In the genomic region with DNA sequence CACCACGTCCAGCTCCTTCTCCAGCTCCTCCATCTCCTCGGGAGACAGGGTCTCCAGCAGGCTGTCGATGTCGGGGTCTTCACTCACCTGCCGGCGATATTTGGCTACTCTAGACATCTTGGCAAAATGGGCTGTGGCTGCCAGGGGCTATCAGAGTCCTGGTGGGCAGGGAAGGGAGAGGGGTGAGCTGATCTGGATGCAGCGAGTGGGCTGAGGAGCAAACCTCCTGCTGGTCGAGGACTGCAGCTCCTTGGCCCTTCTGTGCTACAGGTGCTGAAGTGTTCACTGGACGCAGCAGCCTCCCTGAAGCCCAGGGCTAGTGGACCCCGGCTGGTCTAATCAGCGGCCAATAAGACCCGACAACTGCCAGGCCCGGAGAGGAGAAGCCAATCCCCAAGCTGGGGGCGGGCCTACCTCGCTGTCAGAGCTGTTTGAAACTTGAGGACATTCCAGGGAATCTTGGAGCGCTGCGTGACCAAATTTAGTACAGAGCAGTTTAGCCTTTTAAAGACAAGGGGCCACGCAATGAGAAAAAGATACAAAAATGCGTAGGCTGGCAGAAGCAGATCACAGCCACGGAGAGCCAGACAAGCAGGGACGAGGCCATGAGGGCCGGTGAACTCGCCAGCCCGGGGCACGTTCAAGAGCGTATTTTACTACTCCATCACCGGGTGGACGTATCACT, we compare ENCODE assay signal across 8 cellular contexts. TPM values are rescaled to one million over a fixed set of nuclear protein-coding genes. Genes with fewer than 3 reads are reported as not detected.
DNase-seq lines count a peak whose midpoint lies in the region; ATAC-seq and TF ChIP-seq lines count a peak whose summit lies in the region.

A gene (minus strand): TSS at position 325 of the 685 bp plus-strand sequence. CDS start 208 bp downstream, at position 117.

- peaks cover 23% of the 10 kb centered on the region for H4K20me1 ChIP-seq in IMR-90 (ENCODE audit: insufficient read depth, low read length)

- no peaks in the 10 kb centered on the region for H3K9me3 Mint-ChIP-seq in activated naive CD8-positive, alpha-beta T cell treated with anti-CD3 and anti-CD28 coated beads, Interleukin-2, amount 10 ng/mL, durations not matched to agents 7 days and 5 days
- H3K9me3 Mint-ChIP-seq in glutamatergic neuron (ENCODE audit: unreplicated experiment): peaks cover 10% of the 10 kb centered on the region
- H3K9me3 Mint-ChIP-seq in nephron progenitor cell: no peaks in the 10 kb centered on the region

- H3K9me1 ChIP-seq in IMR-90 (ENCODE audit: insufficient read depth, low read length): peaks cover 22% of the 10 kb centered on the region

- dilution Hi-C loops in IMR-90 (cut with HindIII; ENCODE audit: low sequenced_read_pairs, unreplicated experiment): no loop called here

- H2BK5ac ChIP-seq in IMR-90 (ENCODE audit: low read depth, low read length, poor library complexity, severe bottlenecking): peak within 1 kb of the TSS; percentile 92

- no peak within 1 kb of the TSS for H3K27ac Mint-ChIP-seq in activated naive CD8-positive, alpha-beta T cell treated with anti-CD3 and anti-CD28 coated beads, Interleukin-2, amount 10 ng/mL, durations not matched to agents 7 days and 5 days
- H3K27ac Mint-ChIP-seq in glutamatergic neuron (ENCODE audit: unreplicated experiment) (no peak within 1 kb of the TSS), nephron progenitor cell (peak within 1 kb of the TSS; percentile 79)

- TF ChIP-seq RAD21 in IMR-90 (IDR thresholded peaks at IDR 0.05; ENCODE audit: low read length): no peak

- H3K14ac ChIP-seq in IMR-90 (replicated peaks; ENCODE audit: low read depth, low read length): peak within 1 kb of the TSS; percentile 97

- H3K79me1 ChIP-seq in IMR-90 (ENCODE audit: low read depth in 1 of 2, low read length in 2 of 2): peaks cover 17 to 59% of the 10 kb centered on the region in 2 experiments

- WGBS in IMR-90 (ENCODE audit: extremely low coverage in 2 of 2, insufficient read length in 1 of 2), 2 experiments: 2% methylated on average over 9 of the region's 28 CpGs; no CpG with 5 or more reads in 1 of the 2 experiments

- peak within 1 kb of the TSS; percentile 83 for H3K4me2 ChIP-seq in IMR-90 (ENCODE audit: low read depth, low read length)

- peak; percentile 86 for DNase-seq in BJ (ENCODE audit: low read depth)
- DNase-seq in IMR-90: peak; percentile 98
- DNase-seq in activated naive CD8-positive, alpha-beta T cell treated with anti-CD3 and anti-CD28 coated beads, Interleukin-2, amount 10 ng/mL, durations not matched to agents 7 days and 5 days: no peak
- DNase-seq in glutamatergic neuron: peak; percentile 78
- peak; percentile 91 for DNase-seq in nephron progenitor cell
- DNase-seq in DMS153 (lab: John Stamatoyannopoulos, UW): no peak

- H3K36me3 ChIP-seq in BJ (ENCODE audit: control insufficient read depth, insufficient read depth, low read length) (no peaks in the 10 kb centered on the region), IMR-90 (ENCODE audit: control insufficient read depth, insufficient read depth, low read length) (peaks cover 3% of the 10 kb centered on the region; the same call in 1 of the 2 replicates)

- H3K4me1 ChIP-seq in IMR-90 (ENCODE audit: control insufficient read depth, insufficient read depth, low read length): peaks cover 26% of the 10 kb centered on the region

- H3K4me3 Mint-ChIP-seq in activated naive CD8-positive, alpha-beta T cell treated with anti-CD3 and anti-CD28 coated beads, Interleukin-2, amount 10 ng/mL, durations not matched to agents 7 days and 5 days: no peak within 1 kb of the TSS
- peak within 1 kb of the TSS; percentile 87 for H3K4me3 Mint-ChIP-seq in glutamatergic neuron (ENCODE audit: unreplicated experiment)
- peak within 1 kb of the TSS; percentile 88 for H3K4me3 Mint-ChIP-seq in nephron progenitor cell

- peaks cover 57% of the 10 kb centered on the region for H3K27me3 Mint-ChIP-seq in activated naive CD8-positive, alpha-beta T cell treated with anti-CD3 and anti-CD28 coated beads, Interleukin-2, amount 10 ng/mL, durations not matched to agents 7 days and 5 days
- H3K27me3 Mint-ChIP-seq in glutamatergic neuron (ENCODE audit: unreplicated experiment) (peaks cover 9% of the 10 kb centered on the region), nephron progenitor cell (ENCODE audit: low read depth, poor library complexity) (peaks cover 21% of the 10 kb centered on the region)

- TF ChIP-seq POLR2A in IMR-90 (IDR thresholded peaks at IDR 0.05; ENCODE audit: low read depth, low read length): peak; percentile 88

- no peaks in the 10 kb centered on the region for H3K9me3 ChIP-seq in IMR-90 (ENCODE audit: control insufficient read depth, insufficient read depth, low read length)

- POLR2A ChIA-PET in BJ (lab: Charles Lee): interaction anchor here (1.0 to 2.8 kb wide), 3 partner anchors 43 to 162 kb away, joined by 3 to 18 read pairs (median 3); no protein-coding TSS in a partner anchor
- POLR2A ChIA-PET in IMR-90 (lab: Charles Lee; ENCODE audit: unreplicated experiment): interaction anchor here (0.7 to 2.9 kb wide), 5 partner anchors 8 to 50 kb away, joined by 4 to 24 read pairs (median 5); no protein-coding TSS in a partner anchor
- POLR2A ChIA-PET in activated naive CD8-positive, alpha-beta T cell treated with anti-CD3 and anti-CD28 coated beads, Interleukin-2, amount 10 ng/mL, durations not matched to agents 7 days and 5 days (lab: Charles Lee): interaction anchor here (2.7 kb wide), 1 partner anchor 9 kb away, joined by 11 read pairs; a partner anchor contains a TSS

- peak within 1 kb of the TSS; percentile 91 for H3K27ac ChIP-seq in IMR-90 (ENCODE audit: insufficient read depth, low read length)

- peak within 1 kb of the TSS; percentile 97 for H2AK9ac ChIP-seq in IMR-90 (replicated peaks; ENCODE audit: low read depth, low read length, poor library complexity)

- H3K4me3 ChIP-seq in BJ (ENCODE audit: low read depth, low read length) (peak within 1 kb of the TSS; percentile 49), IMR-90 (ENCODE audit: insufficient read depth, low read depth, low read length) (peak within 1 kb of the TSS; percentile 72)

- CTCF ChIA-PET in BJ (lab: Yijun Ruan, JAX): interaction anchor here (0.8 to 4.5 kb wide), 12 partner anchors 8 to 67 kb away, joined by 3 to 45 read pairs (median 4); a partner anchor contains a TSS
- CTCF ChIA-PET in IMR-90 (lab: Yijun Ruan, JAX): interaction anchor here (0.5 to 3.6 kb wide), 6 partner anchors 8 to 191 kb away, joined by 3 to 27 read pairs (median 4); no protein-coding TSS in a partner anchor

- H3K9ac ChIP-seq in IMR-90 (ENCODE audit: low read depth, low read length): peak within 1 kb of the TSS; percentile 94

- peak within 1 kb of the TSS; percentile 86 for H2AFZ ChIP-seq in IMR-90 (replicated peaks; ENCODE audit: low read length, poor library complexity)

- H2BK120ac ChIP-seq in IMR-90 (ENCODE audit: low read depth, low read length): peak within 1 kb of the TSS; percentile 92

- H2BK20ac ChIP-seq in IMR-90 (ENCODE audit: low read depth, low read length): peak within 1 kb of the TSS; percentile 73

- peaks cover 6% of the 10 kb centered on the region for H3K4me1 Mint-ChIP-seq in activated naive CD8-positive, alpha-beta T cell treated with anti-CD3 and anti-CD28 coated beads, Interleukin-2, amount 10 ng/mL, durations not matched to agents 7 days and 5 days
- H3K4me1 Mint-ChIP-seq in glutamatergic neuron (ENCODE audit: low read depth, unreplicated experiment): peaks cover 47% of the 10 kb centered on the region
- peaks cover 89% of the 10 kb centered on the region for H3K4me1 Mint-ChIP-seq in nephron progenitor cell

- H3K23ac ChIP-seq in IMR-90 (ENCODE audit: low read depth, low read length): peak within 1 kb of the TSS; percentile 99

- intact Hi-C loops in IMR-90 (cut with micrococcal nuclease): loop anchor here (1.0 to 2.0 kb wide), 2 partner anchors 30 to 50 kb away; no protein-coding TSS in a partner anchor

- H4K8ac ChIP-seq in IMR-90 (ENCODE audit: low read depth in 2 of 2, low read length in 2 of 2): peak within 1 kb of the TSS; percentile 94 to 95

- peak within 1 kb of the TSS; percentile 94 for H2AK5ac ChIP-seq in IMR-90 (ENCODE audit: low read depth, low read length)

- peak within 1 kb of the TSS; percentile 96 for H3K4ac ChIP-seq in IMR-90 (ENCODE audit: low read depth, low read length)

- in situ Hi-C loops in IMR-90 (cut with MboI; ENCODE audit: low sequenced_read_pairs): no loop called here

- TF ChIP-seq CTCF in BJ (IDR thresholded peaks at IDR 0.05; ENCODE audit: insufficient read depth, low read depth, low read length): 0 out of 2 replicates have a peak, but pooled peaks have one; percentile 11
- no peak; the same call in 1 of the 2 replicates for TF ChIP-seq CTCF in IMR-90 (conservative IDR thresholded peaks at IDR 0.05; ENCODE audit: low read depth, low read length)
- TF ChIP-seq CTCF in glutamatergic neuron (IDR thresholded peaks at IDR 0.05; ENCODE audit: partially characterized antibody, unreplicated experiment): no peak
- TF ChIP-seq CTCF in nephron progenitor cell (IDR thresholded peaks at IDR 0.05): no peak

- peak within 1 kb of the TSS; percentile 86; the same call in 2 of the 3 replicates for H2BK15ac ChIP-seq in IMR-90 (ENCODE audit: low read depth, low read length)

- BruUV-seq in IMR-90 (replicated peaks; lab: Mats Ljungman, UMichigan): no TSS peak

- ATAC-seq in IMR-90 (ENCODE audit: low read depth) (peak; percentile 94), GM19328 (IDR thresholded peaks at IDR 0.05; ENCODE audit: unreplicated experiment) (no peak), GM18517 (IDR thresholded peaks at IDR 0.05; ENCODE audit: unreplicated experiment) (no peak)
- peak; percentile 45 for ATAC-seq in activated naive CD8-positive, alpha-beta T cell treated with anti-CD3 and anti-CD28 coated beads, Interleukin-2, amount 10 ng/mL, durations not matched to agents 7 days and 5 days (ENCODE audit: low read depth)

- no peaks in the 10 kb centered on the region for H3K36me3 Mint-ChIP-seq in activated naive CD8-positive, alpha-beta T cell treated with anti-CD3 and anti-CD28 coated beads, Interleukin-2, amount 10 ng/mL, durations not matched to agents 7 days and 5 days
- H3K36me3 Mint-ChIP-seq in glutamatergic neuron (ENCODE audit: unreplicated experiment) (no peaks in the 10 kb centered on the region), nephron progenitor cell (ENCODE audit: low read depth) (no peaks in the 10 kb centered on the region)

- H3K27me3 ChIP-seq in BJ (ENCODE audit: control insufficient read depth, insufficient read depth, low read length) (no peaks in the 10 kb centered on the region), IMR-90 (ENCODE audit: control insufficient read depth, insufficient read depth, low read length) (no peaks in the 10 kb centered on the region)

- peak within 1 kb of the TSS; percentile 98 for H4K91ac ChIP-seq in IMR-90 (ENCODE audit: insufficient read depth, low read depth, low read length)

- peak within 1 kb of the TSS; percentile 99 for H3K56ac ChIP-seq in IMR-90 (ENCODE audit: extremely low read depth, insufficient read depth, low read length)

- H4K5ac ChIP-seq in IMR-90 (ENCODE audit: low read depth, low read length): peak within 1 kb of the TSS; percentile 91

- H3K18ac ChIP-seq in IMR-90 (ENCODE audit: low read depth, low read length): peak within 1 kb of the TSS; percentile 90

RNA-seq across cellular contexts. Expression of the gene that starts here (rescaled TPM):
- polyA plus RNA-seq in BJ (2011; rRNA removed): 67.8 and 112 TPM in 2 replicates
- polyA minus RNA-seq in BJ (2011; rRNA and poly(A)+ RNA removed): 72.1 and 102 TPM in 2 replicates
- total RNA-seq in IMR-90 (2012; rRNA removed): 44.4 and 53.2 TPM in 2 replicates
- 48.6 and 51.7 TPM in 2 replicates for polyA plus RNA-seq in IMR-90 (2012; rRNA removed)
- 25.9 and 44.1 TPM in 2 replicates for polyA plus RNA-seq in IMR-90 (2012; cell fraction: cytosol; rRNA removed)
- 52.3 and 60.1 TPM in 2 replicates for polyA plus RNA-seq in IMR-90 (2012; cell fraction: nucleus; rRNA removed; ENCODE audit: low replicate concordance)
- total RNA-seq in activated naive CD8-positive, alpha-beta T cell treated with anti-CD3 and anti-CD28 coated beads, Interleukin-2, amount 10 ng/mL, durations not matched to agents 7 days and 5 days: not detected
- total RNA-seq in glutamatergic neuron (ENCODE audit: unreplicated experiment): 0.20 TPM

Comparison
In these comparisons a context has a peak if more than half of its experiments do, and no peak if none do; other contexts are left out.
1. RNA of the gene that starts here (total RNA-seq): 44.4 to 53.2 TPM in IMR-90; 0.20 TPM in glutamatergic neuron (single experiment) and not detected in activated naive CD8-positive, alpha-beta T cell treated with anti-CD3 and anti-CD28 coated beads, Interleukin-2, amount 10 ng/mL, durations not matched to agents 7 days and 5 days; every median in the first group is over 10 times any median in the second.
2. Peak in ATAC-seq in activated naive CD8-positive, alpha-beta T cell treated with anti-CD3 and anti-CD28 coated beads, Interleukin-2, amount 10 ng/mL, durations not matched to agents 7 days and 5 days; RNA of the gene not detected or under 1 TPM.
3. Peak in DNase-seq in glutamatergic neuron; RNA of the gene not detected or under 1 TPM.
4. DNase-seq: peak in BJ (single experiment), IMR-90 (single experiment) and nephron progenitor cell (single experiment); none in activated naive CD8-positive, alpha-beta T cell treated with anti-CD3 and anti-CD28 coated beads, Interleukin-2, amount 10 ng/mL, durations not matched to agents 7 days and 5 days (single experiment) and DMS153 (single experiment).